ENCODE assay signal across 1 cellular context in genomic region chr2:118321436-118322100, GRCh38.
TF ChIP-seq lines count a peak whose summit lies in the region.

No MANE protein-coding gene starts in this region.

TF ChIP-seq in HepG2, 621 proteins besides CTCF, POLR2A, EP300 and RAD21 (continued from another document and continues in another):
- TF ChIP-seq ZNF790 (CRISPR knock-in tag; IDR thresholded peaks at IDR 0.05; ENCODE audit: borderline replicate concordance) (no peak), NR2F6 (IDR thresholded peaks at IDR 0.05) (peak; percentile 94), NR2F6 (CRISPR knock-in tag; IDR thresholded peaks at IDR 0.05) (peak; percentile 93), MED1 (CRISPR knock-in tag; IDR thresholded peaks at IDR 0.05) (no peak), SP140L (CRISPR knock-in tag; IDR thresholded peaks at IDR 0.05; ENCODE audit: borderline replicate concordance) (no peak), ZBTB37 (CRISPR knock-in tag; IDR thresholded peaks at IDR 0.05) (no peak), XRCC5 (optimal IDR thresholded peaks at IDR 0.05; ENCODE audit: low read length) (peak; percentile 27), ZNF326 (CRISPR knock-in tag; IDR thresholded peaks at IDR 0.05; ENCODE audit: borderline replicate concordance) (no peak), NR0B2 (CRISPR knock-in tag; IDR thresholded peaks at IDR 0.05) (no peak), GABPA (IDR thresholded peaks at IDR 0.05; ENCODE audit: low read depth, low read length) (no peak), GABPA (CRISPR knock-in tag; IDR thresholded peaks at IDR 0.05; ENCODE audit: low read depth) (no peak), ZNF800 (CRISPR knock-in tag; IDR thresholded peaks at IDR 0.05) (no peak), ZSCAN29 (CRISPR knock-in tag; conservative IDR thresholded peaks at IDR 0.05) (no peak), HNF4A (CRISPR knock-in tag; IDR thresholded peaks at IDR 0.05) (peak; percentile 49), POLR2AphosphoS2 (IDR thresholded peaks at IDR 0.05; ENCODE audit: low read depth, low read length) (no peak), MED8 (CRISPR knock-in tag; IDR thresholded peaks at IDR 0.05; ENCODE audit: insufficient replicate concordance) (no peak), TEAD3 (CRISPR knock-in tag; optimal IDR thresholded peaks at IDR 0.05; ENCODE audit: borderline replicate concordance) (no peak), SNAI1 (CRISPR knock-in tag; IDR thresholded peaks at IDR 0.05; ENCODE audit: borderline replicate concordance) (no peak), GABPB1 (CRISPR knock-in tag; IDR thresholded peaks at IDR 0.05) (no peak), ZNF329 (CRISPR knock-in tag; IDR thresholded peaks at IDR 0.05; ENCODE audit: low read depth) (no peak), JUN (CRISPR knock-in tag; IDR thresholded peaks at IDR 0.05) (no peak), PHB2 (IDR thresholded peaks at IDR 0.05; ENCODE audit: partially characterized antibody) (no peak), ZNF431 (CRISPR knock-in tag; IDR thresholded peaks at IDR 0.05; ENCODE audit: borderline replicate concordance, low read depth) (no peak), CHD4 (IDR thresholded peaks at IDR 0.05; ENCODE audit: borderline replicate concordance, low read length) (no peak), MEF2D (CRISPR knock-in tag; IDR thresholded peaks at IDR 0.05) (no peak), ZNF510 (CRISPR knock-in tag; IDR thresholded peaks at IDR 0.05; ENCODE audit: low read depth) (no peak), POGZ (CRISPR knock-in tag; IDR thresholded peaks at IDR 0.05) (no peak), HBP1 (CRISPR knock-in tag; IDR thresholded peaks at IDR 0.05; ENCODE audit: low read depth) (no peak), ZNF572 (CRISPR knock-in tag; IDR thresholded peaks at IDR 0.05) (no peak), GMEB1 (CRISPR knock-in tag; IDR thresholded peaks at IDR 0.05; ENCODE audit: borderline replicate concordance) (no peak)
- TF ChIP-seq, protein P1, sequence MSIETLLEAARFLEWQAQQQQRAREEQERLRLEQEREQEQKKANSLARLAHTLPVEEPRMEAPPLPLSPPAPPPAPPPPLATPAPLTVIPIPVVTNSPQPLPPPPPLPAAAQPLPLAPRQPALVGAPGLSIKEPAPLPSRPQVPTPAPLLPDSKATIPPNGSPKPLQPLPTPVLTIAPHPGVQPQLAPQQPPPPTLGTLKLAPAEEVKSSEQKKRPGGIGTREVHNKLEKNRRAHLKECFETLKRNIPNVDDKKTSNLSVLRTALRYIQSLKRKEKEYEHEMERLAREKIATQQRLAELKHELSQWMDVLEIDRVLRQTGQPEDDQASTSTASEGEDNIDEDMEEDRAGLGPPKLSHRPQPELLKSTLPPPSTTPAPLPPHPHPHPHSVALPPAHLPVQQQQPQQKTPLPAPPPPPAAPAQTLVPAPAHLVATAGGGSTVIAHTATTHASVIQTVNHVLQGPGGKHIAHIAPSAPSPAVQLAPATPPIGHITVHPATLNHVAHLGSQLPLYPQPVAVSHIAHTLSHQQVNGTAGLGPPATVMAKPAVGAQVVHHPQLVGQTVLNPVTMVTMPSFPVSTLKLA (IDR thresholded peaks at IDR 0.05): no peak
- TF ChIP-seq, protein P2, sequence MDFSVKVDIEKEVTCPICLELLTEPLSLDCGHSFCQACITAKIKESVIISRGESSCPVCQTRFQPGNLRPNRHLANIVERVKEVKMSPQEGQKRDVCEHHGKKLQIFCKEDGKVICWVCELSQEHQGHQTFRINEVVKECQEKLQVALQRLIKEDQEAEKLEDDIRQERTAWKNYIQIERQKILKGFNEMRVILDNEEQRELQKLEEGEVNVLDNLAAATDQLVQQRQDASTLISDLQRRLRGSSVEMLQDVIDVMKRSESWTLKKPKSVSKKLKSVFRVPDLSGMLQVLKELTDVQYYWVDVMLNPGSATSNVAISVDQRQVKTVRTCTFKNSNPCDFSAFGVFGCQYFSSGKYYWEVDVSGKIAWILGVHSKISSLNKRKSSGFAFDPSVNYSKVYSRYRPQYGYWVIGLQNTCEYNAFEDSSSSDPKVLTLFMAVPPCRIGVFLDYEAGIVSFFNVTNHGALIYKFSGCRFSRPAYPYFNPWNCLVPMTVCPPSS (IDR thresholded peaks at IDR 0.05): no peak
- TF ChIP-seq, protein P3, sequence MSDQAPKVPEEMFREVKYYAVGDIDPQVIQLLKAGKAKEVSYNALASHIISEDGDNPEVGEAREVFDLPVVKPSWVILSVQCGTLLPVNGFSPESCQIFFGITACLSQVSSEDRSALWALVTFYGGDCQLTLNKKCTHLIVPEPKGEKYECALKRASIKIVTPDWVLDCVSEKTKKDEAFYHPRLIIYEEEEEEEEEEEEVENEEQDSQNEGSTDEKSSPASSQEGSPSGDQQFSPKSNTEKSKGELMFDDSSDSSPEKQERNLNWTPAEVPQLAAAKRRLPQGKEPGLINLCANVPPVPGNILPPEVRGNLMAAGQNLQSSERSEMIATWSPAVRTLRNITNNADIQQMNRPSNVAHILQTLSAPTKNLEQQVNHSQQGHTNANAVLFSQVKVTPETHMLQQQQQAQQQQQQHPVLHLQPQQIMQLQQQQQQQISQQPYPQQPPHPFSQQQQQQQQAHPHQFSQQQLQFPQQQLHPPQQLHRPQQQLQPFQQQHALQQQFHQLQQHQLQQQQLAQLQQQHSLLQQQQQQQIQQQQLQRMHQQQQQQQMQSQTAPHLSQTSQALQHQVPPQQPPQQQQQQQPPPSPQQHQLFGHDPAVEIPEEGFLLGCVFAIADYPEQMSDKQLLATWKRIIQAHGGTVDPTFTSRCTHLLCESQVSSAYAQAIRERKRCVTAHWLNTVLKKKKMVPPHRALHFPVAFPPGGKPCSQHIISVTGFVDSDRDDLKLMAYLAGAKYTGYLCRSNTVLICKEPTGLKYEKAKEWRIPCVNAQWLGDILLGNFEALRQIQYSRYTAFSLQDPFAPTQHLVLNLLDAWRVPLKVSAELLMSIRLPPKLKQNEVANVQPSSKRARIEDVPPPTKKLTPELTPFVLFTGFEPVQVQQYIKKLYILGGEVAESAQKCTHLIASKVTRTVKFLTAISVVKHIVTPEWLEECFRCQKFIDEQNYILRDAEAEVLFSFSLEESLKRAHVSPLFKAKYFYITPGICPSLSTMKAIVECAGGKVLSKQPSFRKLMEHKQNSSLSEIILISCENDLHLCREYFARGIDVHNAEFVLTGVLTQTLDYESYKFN (CRISPR knock-in tag; conservative IDR thresholded peaks at IDR 0.05): 0 out of 2 replicates have a peak, but pooled peaks have one; percentile 11
- TF ChIP-seq, protein P4, sequence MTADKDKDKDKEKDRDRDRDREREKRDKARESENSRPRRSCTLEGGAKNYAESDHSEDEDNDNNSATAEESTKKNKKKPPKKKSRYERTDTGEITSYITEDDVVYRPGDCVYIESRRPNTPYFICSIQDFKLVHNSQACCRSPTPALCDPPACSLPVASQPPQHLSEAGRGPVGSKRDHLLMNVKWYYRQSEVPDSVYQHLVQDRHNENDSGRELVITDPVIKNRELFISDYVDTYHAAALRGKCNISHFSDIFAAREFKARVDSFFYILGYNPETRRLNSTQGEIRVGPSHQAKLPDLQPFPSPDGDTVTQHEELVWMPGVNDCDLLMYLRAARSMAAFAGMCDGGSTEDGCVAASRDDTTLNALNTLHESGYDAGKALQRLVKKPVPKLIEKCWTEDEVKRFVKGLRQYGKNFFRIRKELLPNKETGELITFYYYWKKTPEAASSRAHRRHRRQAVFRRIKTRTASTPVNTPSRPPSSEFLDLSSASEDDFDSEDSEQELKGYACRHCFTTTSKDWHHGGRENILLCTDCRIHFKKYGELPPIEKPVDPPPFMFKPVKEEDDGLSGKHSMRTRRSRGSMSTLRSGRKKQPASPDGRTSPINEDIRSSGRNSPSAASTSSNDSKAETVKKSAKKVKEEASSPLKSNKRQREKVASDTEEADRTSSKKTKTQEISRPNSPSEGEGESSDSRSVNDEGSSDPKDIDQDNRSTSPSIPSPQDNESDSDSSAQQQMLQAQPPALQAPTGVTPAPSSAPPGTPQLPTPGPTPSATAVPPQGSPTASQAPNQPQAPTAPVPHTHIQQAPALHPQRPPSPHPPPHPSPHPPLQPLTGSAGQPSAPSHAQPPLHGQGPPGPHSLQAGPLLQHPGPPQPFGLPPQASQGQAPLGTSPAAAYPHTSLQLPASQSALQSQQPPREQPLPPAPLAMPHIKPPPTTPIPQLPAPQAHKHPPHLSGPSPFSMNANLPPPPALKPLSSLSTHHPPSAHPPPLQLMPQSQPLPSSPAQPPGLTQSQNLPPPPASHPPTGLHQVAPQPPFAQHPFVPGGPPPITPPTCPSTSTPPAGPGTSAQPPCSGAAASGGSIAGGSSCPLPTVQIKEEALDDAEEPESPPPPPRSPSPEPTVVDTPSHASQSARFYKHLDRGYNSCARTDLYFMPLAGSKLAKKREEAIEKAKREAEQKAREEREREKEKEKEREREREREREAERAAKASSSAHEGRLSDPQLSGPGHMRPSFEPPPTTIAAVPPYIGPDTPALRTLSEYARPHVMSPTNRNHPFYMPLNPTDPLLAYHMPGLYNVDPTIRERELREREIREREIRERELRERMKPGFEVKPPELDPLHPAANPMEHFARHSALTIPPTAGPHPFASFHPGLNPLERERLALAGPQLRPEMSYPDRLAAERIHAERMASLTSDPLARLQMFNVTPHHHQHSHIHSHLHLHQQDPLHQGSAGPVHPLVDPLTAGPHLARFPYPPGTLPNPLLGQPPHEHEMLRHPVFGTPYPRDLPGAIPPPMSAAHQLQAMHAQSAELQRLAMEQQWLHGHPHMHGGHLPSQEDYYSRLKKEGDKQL (CRISPR knock-in tag; IDR thresholded peaks at IDR 0.05; ENCODE audit: low read depth): no peak
- TF ChIP-seq, protein P5, sequence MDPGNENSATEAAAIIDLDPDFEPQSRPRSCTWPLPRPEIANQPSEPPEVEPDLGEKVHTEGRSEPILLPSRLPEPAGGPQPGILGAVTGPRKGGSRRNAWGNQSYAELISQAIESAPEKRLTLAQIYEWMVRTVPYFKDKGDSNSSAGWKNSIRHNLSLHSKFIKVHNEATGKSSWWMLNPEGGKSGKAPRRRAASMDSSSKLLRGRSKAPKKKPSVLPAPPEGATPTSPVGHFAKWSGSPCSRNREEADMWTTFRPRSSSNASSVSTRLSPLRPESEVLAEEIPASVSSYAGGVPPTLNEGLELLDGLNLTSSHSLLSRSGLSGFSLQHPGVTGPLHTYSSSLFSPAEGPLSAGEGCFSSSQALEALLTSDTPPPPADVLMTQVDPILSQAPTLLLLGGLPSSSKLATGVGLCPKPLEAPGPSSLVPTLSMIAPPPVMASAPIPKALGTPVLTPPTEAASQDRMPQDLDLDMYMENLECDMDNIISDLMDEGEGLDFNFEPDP (CRISPR knock-in tag; conservative IDR thresholded peaks at IDR 0.05): no peak
- TF ChIP-seq, protein P6, sequence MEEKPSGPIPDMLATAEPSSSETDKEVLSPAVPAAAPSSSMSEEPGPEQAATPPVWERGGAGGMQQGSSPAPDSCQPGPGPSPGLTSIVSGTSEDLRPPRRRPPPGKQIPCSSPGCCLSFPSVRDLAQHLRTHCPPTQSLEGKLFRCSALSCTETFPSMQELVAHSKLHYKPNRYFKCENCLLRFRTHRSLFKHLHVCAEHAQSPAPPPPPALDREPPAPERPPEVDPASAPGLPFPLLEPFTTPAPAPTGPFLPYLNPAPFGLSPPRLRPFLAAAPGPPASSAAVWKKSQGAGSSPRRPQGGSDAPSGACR (CRISPR knock-in tag; IDR thresholded peaks at IDR 0.05): no peak
